ENCODE assay signal across 1 cellular context in genomic region chr6:31383149-31383548, GRCh38.
TF ChIP-seq lines count a peak whose summit lies in the region.

No MANE protein-coding gene starts in this region.

TF ChIP-seq in K562, 482 proteins besides CTCF, POLR2A, EP300 and RAD21:
- TF ChIP-seq ZNF316 (IDR thresholded peaks at IDR 0.05) (no peak), FOSL1 (tag; conservative IDR thresholded peaks at IDR 0.05) (peak; percentile 61), LCOR (CRISPR knock-in tag; IDR thresholded peaks at IDR 0.05) (no peak)
- TF ChIP-seq, protein P1, sequence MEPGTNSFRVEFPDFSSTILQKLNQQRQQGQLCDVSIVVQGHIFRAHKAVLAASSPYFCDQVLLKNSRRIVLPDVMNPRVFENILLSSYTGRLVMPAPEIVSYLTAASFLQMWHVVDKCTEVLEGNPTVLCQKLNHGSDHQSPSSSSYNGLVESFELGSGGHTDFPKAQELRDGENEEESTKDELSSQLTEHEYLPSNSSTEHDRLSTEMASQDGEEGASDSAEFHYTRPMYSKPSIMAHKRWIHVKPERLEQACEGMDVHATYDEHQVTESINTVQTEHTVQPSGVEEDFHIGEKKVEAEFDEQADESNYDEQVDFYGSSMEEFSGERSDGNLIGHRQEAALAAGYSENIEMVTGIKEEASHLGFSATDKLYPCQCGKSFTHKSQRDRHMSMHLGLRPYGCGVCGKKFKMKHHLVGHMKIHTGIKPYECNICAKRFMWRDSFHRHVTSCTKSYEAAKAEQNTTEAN (CRISPR knock-in tag; IDR thresholded peaks at IDR 0.05) = no peak
